In the genomic region with DNA sequence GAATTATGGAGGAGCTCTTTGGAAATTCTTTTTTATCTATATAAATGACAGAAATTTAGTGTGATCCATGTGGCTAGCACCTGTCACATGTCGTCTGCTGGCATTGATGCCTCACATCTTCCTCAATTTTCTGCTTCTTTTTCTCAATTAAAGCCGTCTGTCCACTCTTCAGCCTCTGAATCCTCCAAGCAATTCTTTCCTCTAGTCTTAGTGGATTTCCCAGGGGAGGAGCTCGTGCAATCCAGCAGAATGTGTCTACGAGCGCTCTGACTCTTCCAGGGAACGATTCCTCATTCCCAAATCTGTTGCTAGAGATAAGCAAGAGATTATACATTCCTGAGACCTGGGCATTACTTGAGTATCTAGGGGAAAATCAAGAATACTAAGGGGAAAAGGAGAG, we compare ENCODE assay signal across 29 cellular contexts.
"Had no signal": no experiment of that assay in that cellular context is flagged by ENCODE, and none has a peak within 500 bp of the region (broad histone marks: within the 10 kb centered on the region; RNA-seq: fewer than 3 reads in every experiment).

No MANE protein-coding gene starts in this region.

- H3K4me1 Mint-ChIP-seq: neural crest cell had no signal

- H3K27ac ChIP-seq: coronary artery, esophagus squamous epithelium, foreskin keratinocyte, gastroesophageal sphincter, heart left ventricle, hepatocyte, neutrophil, parathyroid adenoma, right lobe of liver, stomach, thyroid gland had no signal

- H3K79me2 ChIP-seq: hepatocyte, parathyroid adenoma had no signal

- H3K4me3 ChIP-seq: coronary artery, esophagus squamous epithelium, gastroesophageal sphincter, heart left ventricle, hepatocyte, mucosa of descending colon, right lobe of liver, smooth muscle cell, stomach, thyroid gland had no signal

- H3K27me3 ChIP-seq: esophagus squamous epithelium, gastroesophageal sphincter, hepatocyte, right lobe of liver, stomach, thyroid gland had no signal

- H2AFZ ChIP-seq: hepatocyte, parathyroid adenoma had no signal

- H3K9me3 ChIP-seq: esophagus squamous epithelium, gastroesophageal sphincter, mucosa of descending colon, neutrophil, right lobe of liver, thyroid gland had no signal

- H3K36me3 Mint-ChIP-seq: mesothelial cell of epicardium; natural killer cell treated with Interleukin-12 subunit alpha and Interleukin-12 subunit beta and Interleukin-15 and Interleukin-18, amount 100 ng/mL, for 72 hours had no signal

- H3K4me1 ChIP-seq: foreskin keratinocyte, parathyroid adenoma had no signal

- DNase-seq: dermis blood vessel endothelial cell; effector memory CD4-positive, alpha-beta T cell; esophagus squamous epithelium; foreskin keratinocyte; heart left ventricle; kidney; mesenchymal stem cell; mucosa of descending colon; naive B cell; right lobe of liver; stimulated activated CD4-positive, alpha-beta T cell treated with anti-CD3 and anti-CD28 coated beads, Interleukin-12 subunit alpha, Interleukin-12 subunit beta, amount 100 ng/mL, for 4 hours; stimulated activated CD4-positive, alpha-beta T cell treated with anti-CD3 and anti-CD28 coated beads, Interleukin-1b, Interleukin-23, amount 100 ng/mL, for 48 hours; stimulated activated CD4-positive, alpha-beta T cell treated with anti-CD3 and anti-CD28 coated beads, Interleukin-4, amount 100 ng/mL, for 1 hour; stimulated activated CD8-positive, alpha-beta memory T cell treated with anti-CD3 and anti-CD28 coated beads, Interleukin-4, amount 100 ng/mL, for 48 hours; stimulated activated naive CD4-positive, alpha-beta T cell; stomach; thyroid gland; trophoblast cell had no signal

- H3K9me3 Mint-ChIP-seq: natural killer cell treated with Interleukin-12 subunit alpha and Interleukin-12 subunit beta and Interleukin-15 and Interleukin-18, amount 100 ng/mL, for 72 hours had no signal

- ATAC-seq: foreskin keratinocyte, gastroesophageal sphincter, heart left ventricle, left lobe of liver, mucosa of descending colon, right lobe of liver had no signal

- H3K36me3 ChIP-seq: esophagus squamous epithelium, gastroesophageal sphincter, heart left ventricle, neutrophil, right lobe of liver, stomach, thyroid gland had no signal

- H3K9ac ChIP-seq: parathyroid adenoma had no signal

- H3K4me2 ChIP-seq: hepatocyte, smooth muscle cell had no signal

- H3K27ac Mint-ChIP-seq: mesothelial cell of epicardium; natural killer cell treated with Interleukin-12 subunit alpha and Interleukin-12 subunit beta and Interleukin-15 and Interleukin-18, amount 100 ng/mL, for 72 hours; progenitor cell of endocrine pancreas had no signal

- H3K4me3 Mint-ChIP-seq: mesothelial cell of epicardium; naive B cell; natural killer cell treated with Interleukin-12 subunit alpha and Interleukin-12 subunit beta and Interleukin-15 and Interleukin-18, amount 100 ng/mL, for 72 hours; neural crest cell had no signal
